In genomic region chr14:93997082-93997481, GRCh38 we compare ENCODE assay signal across 1 cellular context.
TF ChIP-seq lines count a peak whose summit lies in the region.

TSS of gene CCDC197 (plus strand) at chr14:93997301. CDS start at chr14:93998132, 831 bp downstream.

TF ChIP-seq in IMR-90, 13 proteins besides CTCF, POLR2A, EP300 and RAD21 (continued from another document):
- TF ChIP-seq FOS (IDR thresholded peaks at IDR 0.05; ENCODE audit: low read depth, low read length): no peak
